14 cellular contexts compared by ENCODE assay signal in the genomic region with DNA sequence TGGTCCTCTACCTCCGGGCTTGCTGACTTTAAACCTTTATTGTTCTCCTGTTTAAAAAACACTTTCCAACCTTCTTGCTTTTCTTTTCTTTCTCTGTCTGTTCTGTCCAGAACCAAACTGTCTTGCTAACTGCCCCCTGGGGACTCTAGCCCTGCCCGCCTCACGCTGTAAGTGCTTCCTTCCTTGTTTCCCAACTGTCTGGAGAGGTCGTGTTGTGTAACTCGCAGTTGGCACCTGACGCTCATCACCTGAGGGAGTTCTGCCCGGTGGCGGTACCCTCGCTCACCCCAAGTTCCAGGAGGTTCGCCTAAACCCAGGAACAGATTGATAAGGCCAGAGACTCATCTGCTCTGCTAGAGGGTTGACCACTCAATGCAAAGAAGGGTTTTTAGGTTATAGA.
"Had no signal": no experiment of that assay in that cellular context is flagged by ENCODE, and none has a peak within 500 bp of the region (broad histone marks: within the 10 kb centered on the region; RNA-seq: fewer than 3 reads in every experiment).

No MANE protein-coding gene starts in this region.

- H3K27me3 ChIP-seq: breast epithelium, neutrophil, right atrium auricular region, tibial nerve had no signal

- H3K36me3 ChIP-seq: breast epithelium, neutrophil, right atrium auricular region had no signal

- H3K4me3 ChIP-seq: breast epithelium, right atrium auricular region, tibial nerve had no signal

- H3K4me1 ChIP-seq: breast epithelium, tibial nerve had no signal

- H3K4me1 Mint-ChIP-seq: activated naive CD8-positive, alpha-beta T cell treated with anti-CD3 and anti-CD28 coated beads, Interleukin-2, amount 10 ng/mL, durations not matched to agents 7 days and 5 days; stimulated activated effector memory CD8-positive, alpha-beta T cell treated with anti-CD3 and anti-CD28 coated beads, Interleukin-12 subunit alpha, Interleukin-12 subunit beta, amount 100 ng/mL, for 72 hours had no signal

- H3K27me3 Mint-ChIP-seq: activated CD4-positive, alpha-beta memory T cell treated with anti-CD3 and anti-CD28 coated beads for 36 hours; activated naive CD8-positive, alpha-beta T cell treated with anti-CD3 and anti-CD28 coated beads, Interleukin-2, amount 10 ng/mL, durations not matched to agents 7 days and 5 days; naive B cell had no signal

- H3K27ac ChIP-seq: breast epithelium, neutrophil, right atrium auricular region, tibial nerve had no signal

- H3K9me3 ChIP-seq: breast epithelium, neutrophil, right atrium auricular region, tibial nerve had no signal

- H3K4me3 Mint-ChIP-seq: activated CD4-positive, alpha-beta memory T cell treated with anti-CD3 and anti-CD28 coated beads for 36 hours; activated naive CD8-positive, alpha-beta T cell treated with anti-CD3 and anti-CD28 coated beads, Interleukin-2, amount 10 ng/mL, durations not matched to agents 7 days and 5 days; naive B cell; stimulated activated effector memory CD8-positive, alpha-beta T cell treated with anti-CD3 and anti-CD28 coated beads, Interleukin-12 subunit alpha, Interleukin-12 subunit beta, amount 100 ng/mL, for 72 hours had no signal

- H3K36me3 Mint-ChIP-seq: activated CD4-positive, alpha-beta memory T cell treated with anti-CD3 and anti-CD28 coated beads for 36 hours; activated naive CD8-positive, alpha-beta T cell treated with anti-CD3 and anti-CD28 coated beads, Interleukin-2, amount 10 ng/mL, durations not matched to agents 7 days and 5 days; stimulated activated effector memory CD8-positive, alpha-beta T cell treated with anti-CD3 and anti-CD28 coated beads, Interleukin-12 subunit alpha, Interleukin-12 subunit beta, amount 100 ng/mL, for 72 hours had no signal

- DNase-seq: activated CD4-positive, alpha-beta memory T cell treated with anti-CD3 and anti-CD28 coated beads for 36 hours; activated gamma-delta T cell; activated naive CD8-positive, alpha-beta T cell treated with anti-CD3 and anti-CD28 coated beads, Interleukin-2, amount 10 ng/mL, durations not matched to agents 7 days and 5 days; activated T-cell treated with anti-CD3 and anti-CD28 coated beads, Interleukin-2, amount 50 U/mL, for 48 hours; aorta; dermis blood vessel endothelial cell; naive B cell; posterior cingulate gyrus; small intestine had no signal

- H3K9me3 Mint-ChIP-seq: activated CD4-positive, alpha-beta memory T cell treated with anti-CD3 and anti-CD28 coated beads for 36 hours; activated naive CD8-positive, alpha-beta T cell treated with anti-CD3 and anti-CD28 coated beads, Interleukin-2, amount 10 ng/mL, durations not matched to agents 7 days and 5 days; stimulated activated effector memory CD8-positive, alpha-beta T cell treated with anti-CD3 and anti-CD28 coated beads, Interleukin-12 subunit alpha, Interleukin-12 subunit beta, amount 100 ng/mL, for 72 hours had no signal

- H3K27ac Mint-ChIP-seq: activated CD4-positive, alpha-beta memory T cell treated with anti-CD3 and anti-CD28 coated beads for 36 hours; activated naive CD8-positive, alpha-beta T cell treated with anti-CD3 and anti-CD28 coated beads, Interleukin-2, amount 10 ng/mL, durations not matched to agents 7 days and 5 days; stimulated activated effector memory CD8-positive, alpha-beta T cell treated with anti-CD3 and anti-CD28 coated beads, Interleukin-12 subunit alpha, Interleukin-12 subunit beta, amount 100 ng/mL, for 72 hours had no signal
